Comparison of ENCODE assay signal across 16 cellular contexts in genomic region chr5:83029912-83030311, GRCh38. TPM values are rescaled to one million over a fixed set of nuclear protein-coding genes. Genes with fewer than 3 reads are reported as not detected.
A peak's percentile ranks its signal among the peaks of the same experiment; 100 is the strongest.
DNase-seq lines count a peak whose midpoint lies in the region; ATAC-seq, FAIRE-seq and TF ChIP-seq lines count a peak whose summit lies in the region.
"Had no signal": no experiment of that assay in that cellular context is flagged by ENCODE, and none has a peak within 500 bp of the region (broad histone marks: within the 10 kb centered on the region; RNA-seq: fewer than 3 reads in every experiment).

No MANE protein-coding gene starts in this region.

- no peak for TF ChIP-seq CTCF in H1 (IDR thresholded peaks at IDR 0.05; ENCODE audit: control extremely low read depth in 1 of 3, insufficient read depth in 1 of 3, low read depth in 1 of 3, low read length in 3 of 3)

- H3K79me2 ChIP-seq in H1 (ENCODE audit: control insufficient read depth in 1 of 2, insufficient read depth in 2 of 2, low read length in 2 of 2): no peaks in the 10 kb centered on the region

- no peak overlapping the region for H2BK120ac ChIP-seq in H1 (replicated peaks; ENCODE audit: low read depth, low read length)
- no peak overlapping the region for H2BK120ac ChIP-seq in mesenchymal stem cell (ENCODE audit: low read depth, low read length)

- H3K4ac ChIP-seq in H1 (replicated peaks; ENCODE audit: insufficient read length, low read depth, low read length) (no peak overlapping the region), mesenchymal stem cell (ENCODE audit: low read depth in 1 of 2, low read length in 2 of 2) (peak overlapping the region in 1 of 2 experiments; percentile 2)

- no peak for FAIRE-seq in H1 (lab: Jason Lieb, UNC)

- H3K18ac ChIP-seq in H1 (ENCODE audit: extremely low read depth, low read length): no peak overlapping the region
- peak overlapping the region in 1 of 2 experiments; percentile 18 for H3K18ac ChIP-seq in mesenchymal stem cell (ENCODE audit: low read depth in 1 of 2, low read length in 2 of 2)

- no peaks in the 10 kb centered on the region for H4K20me1 ChIP-seq in H1 (replicated peaks in 1 of 2; ENCODE audit: control insufficient read depth in 1 of 2, insufficient read depth in 2 of 2, low read length in 2 of 2)

- DNase-seq in AG20443 (ENCODE audit: low spot score): peak; percentile 57
- peak; percentile 21 for DNase-seq in HK-2 (ENCODE audit: unreplicated experiment)
- no peak for DNase-seq in H1 (ENCODE audit: low read depth in 1 of 2, low spot score in 2 of 2)
- peak; percentile 49 for DNase-seq in mesenchymal stem cell
- DNase-seq in H7: no peak
- DNase-seq in NCI-H2196 treated with DMSO at 0.1 percent for 48 hours (lab: John Stamatoyannopoulos, UW; ENCODE audit: unreplicated experiment): no peak
- DNase-seq: activated CD4-positive, alpha-beta T cell treated with anti-CD3 and anti-CD28 coated beads, Interleukin-2, amount 10 ng/mL, durations not matched to agents 7 days and 5 days; CD8-positive, alpha-beta T cell; effector CD8-positive, alpha-beta T cell; NCI-H774; T-helper 17 cell had no signal

- 0 out of 2 replicates have a peak overlapping the region, but pooled peaks have one; percentile 31 for H2AK5ac ChIP-seq in H1 (ENCODE audit: low read depth, low read length)
- H2AK5ac ChIP-seq in mesenchymal stem cell (ENCODE audit: low read length, severe bottlenecking): no peak overlapping the region

- no peak overlapping the region for H3K9ac ChIP-seq in H1 (replicated peaks in 1 of 4; ENCODE audit: extremely low read depth in 1 of 4, low read depth in 3 of 4, low read length in 3 of 4)
- no peak overlapping the region for H3K9ac ChIP-seq in mesenchymal stem cell (ENCODE audit: low read length)
- H3K9ac ChIP-seq: neural progenitor cell had no signal

- H3K4me2 ChIP-seq in H1 (ENCODE audit: insufficient read depth in 1 of 2, low read depth in 2 of 2, low read length in 2 of 2): no peak overlapping the region
- no peak overlapping the region for H3K4me2 ChIP-seq in mesenchymal stem cell (ENCODE audit: low read length, poor library complexity, severe bottlenecking)
- H3K4me2 ChIP-seq: neural progenitor cell had no signal

- H3K23me2 ChIP-seq in H1 (ENCODE audit: low read depth, low read length): no peaks in the 10 kb centered on the region

- H3K79me1 ChIP-seq in H1 (ENCODE audit: low read depth, low read length): no peaks in the 10 kb centered on the region
- H3K79me1 ChIP-seq in mesenchymal stem cell (replicated peaks; ENCODE audit: low read length, poor library complexity, severe bottlenecking): no peaks in the 10 kb centered on the region

- no peak for TF ChIP-seq POLR2A in H1 (IDR thresholded peaks at IDR 0.05; ENCODE audit: control extremely low read depth in 1 of 2, low read depth in 2 of 2, low read length in 2 of 2)

- POLR2A ChIA-PET in H1 (lab: Charles Lee; ENCODE audit: partially characterized antibody): interaction anchor here (1.4 kb wide), 1 partner anchor 21 kb away, joined by 4 read pairs; no protein-coding TSS in a partner anchor

- no peak overlapping the region for H2BK20ac ChIP-seq in H1 (ENCODE audit: low read length)

- ATAC-seq in GM19324 (IDR thresholded peaks at IDR 0.05; ENCODE audit: low FRiP score, unreplicated experiment): no peak
- no peak for ATAC-seq in GM21515 (IDR thresholded peaks at IDR 0.05; ENCODE audit: unreplicated experiment)
- ATAC-seq: CD8-positive, alpha-beta T cell; T-helper 17 cell had no signal

- H3K14ac ChIP-seq in H1 (ENCODE audit: insufficient read length) (no peak overlapping the region), mesenchymal stem cell (ENCODE audit: low read length in 2 of 2) (no peak overlapping the region)

- H3K56ac ChIP-seq in H1 (replicated peaks; ENCODE audit: insufficient read length, low read depth, low read length): no peak overlapping the region

- H3K23ac ChIP-seq in H1 (ENCODE audit: insufficient read length) (no peak overlapping the region), mesenchymal stem cell (ENCODE audit: low read length in 2 of 2) (no peak overlapping the region)

- no peak overlapping the region for H2BK5ac ChIP-seq in H1 (ENCODE audit: low read depth, low read length)
- H2BK5ac ChIP-seq in mesenchymal stem cell (ENCODE audit: low read depth, low read length, poor library complexity, severe bottlenecking): no peak overlapping the region

- peaks cover 0 to 7% (median 7%) of the 10 kb centered on the region in 4 experiments; a peak in 4 of 7 replicates for H3K4me1 ChIP-seq in H1 (replicated peaks in 1 of 4; ENCODE audit: control insufficient read depth in 3 of 4, insufficient read depth in 4 of 4, low read length in 3 of 4)
- H3K4me1 ChIP-seq in mesenchymal stem cell (ENCODE audit: control insufficient read depth, insufficient read depth, low read depth, low read length): peaks cover 8% of the 10 kb centered on the region

- H3K27ac ChIP-seq in H1 (ENCODE audit: low read depth, low read length): no peak overlapping the region
- peak overlapping the region; percentile 67 for H3K27ac ChIP-seq in mesenchymal stem cell (ENCODE audit: low read length, poor library complexity, severe bottlenecking)
- H3K27ac ChIP-seq: neural progenitor cell, RWPE1 had no signal

- H4K5ac ChIP-seq in H1 (ENCODE audit: insufficient read length, low read depth, low read length): no peak overlapping the region

- H2AFZ ChIP-seq in H1 (ENCODE audit: low read length) (no peak overlapping the region), mesenchymal stem cell (ENCODE audit: low read depth, low read length) (no peak overlapping the region)
- H2AFZ ChIP-seq: neural progenitor cell had no signal

- peak overlapping the region; percentile 52; the same call in 1 of the 2 replicates for H4K8ac ChIP-seq in H1 (ENCODE audit: extremely low read depth, insufficient read depth, low read length)
- H4K8ac ChIP-seq in mesenchymal stem cell (ENCODE audit: low read length): no peak overlapping the region

- 0 out of 2 replicates have a peak overlapping the region, but pooled peaks have one; percentile 25 for H2BK15ac ChIP-seq in H1 (ENCODE audit: low read length)
- no peak overlapping the region for H2BK15ac ChIP-seq in mesenchymal stem cell (ENCODE audit: low read depth, poor library complexity, severe bottlenecking)

- no peak for TF ChIP-seq EP300 in H1 (IDR thresholded peaks at IDR 0.05; ENCODE audit: borderline replicate concordance in 1 of 2, low read depth in 2 of 2, low read length in 2 of 2)

- H3K36me3 ChIP-seq in H1 (ENCODE audit: control insufficient read depth in 2 of 4, insufficient read depth in 4 of 4, low read length in 3 of 4): no peaks in the 10 kb centered on the region
- no peaks in the 10 kb centered on the region for H3K36me3 ChIP-seq in mesenchymal stem cell (ENCODE audit: control insufficient read depth in 1 of 2, insufficient read depth in 2 of 2, low read depth in 1 of 2, low read length in 2 of 2)
- no peaks in the 10 kb centered on the region for H3K36me3 ChIP-seq in H7 (replicated peaks; ENCODE audit: control insufficient read depth, insufficient read depth, low read length)
- H3K36me3 ChIP-seq: neural progenitor cell had no signal

- 84% methylated on average over 2 of the region's 2 CpGs; no CpG with 5 or more reads in 1 of the 2 experiments for WGBS in H1 (ENCODE audit: extremely low coverage in 1 of 2, insufficient coverage in 1 of 2, insufficient read length in 1 of 2, insufficient replicate concordance in 2 of 2, low coverage in 1 of 2, low lambda C conversion rate in 2 of 2, missing lambda C conversion rate in 1 of 2), 2 experiments
- 91% methylated on average over 2 of the region's 2 CpGs for WGBS in mesenchymal stem cell

- CTCF ChIA-PET in H1 (lab: Charles Lee; ENCODE audit: partially characterized antibody): interaction anchor here (1.1 kb wide), 1 partner anchor 10 kb away, joined by 3 read pairs; no protein-coding TSS in a partner anchor

- no peak overlapping the region for H3K4me3 ChIP-seq in H1 (ENCODE audit: extremely low read depth in 1 of 4, insufficient read depth in 2 of 4, low read depth in 3 of 4, low read length in 4 of 4)
- no peak overlapping the region for H3K4me3 ChIP-seq in mesenchymal stem cell (ENCODE audit: insufficient read depth in 1 of 2, low read depth in 1 of 2, low read length in 2 of 2)
- no peak overlapping the region for H3K4me3 ChIP-seq in H7 (ENCODE audit: insufficient read depth, low read depth, low read length)
- H3K4me3 ChIP-seq: lung, neural progenitor cell had no signal

- H2BK12ac ChIP-seq in H1 (ENCODE audit: low read depth, low read length) (peak overlapping the region; percentile 71), mesenchymal stem cell (ENCODE audit: low read length in 2 of 2) (no peak overlapping the region)

- no peak for TF ChIP-seq RAD21 in H1 (IDR thresholded peaks at IDR 0.05 in 1 of 2, conservative IDR thresholded peaks at IDR 0.05 in 1 of 2; ENCODE audit: low read depth in 2 of 2, low read length in 2 of 2)

- H3K27me3 ChIP-seq in H1 (replicated peaks in 1 of 4; ENCODE audit: control insufficient read depth in 3 of 4, extremely low read depth in 1 of 4, insufficient read depth in 3 of 4, low read length in 3 of 4) (no peaks in the 10 kb centered on the region), mesenchymal stem cell (ENCODE audit: control insufficient read depth in 1 of 2, insufficient read depth in 1 of 2, low read length in 2 of 2) (no peaks in the 10 kb centered on the region), H7 (ENCODE audit: control insufficient read depth, insufficient read depth, low read length) (no peaks in the 10 kb centered on the region)
- H3K27me3 ChIP-seq: neural progenitor cell had no signal

- H3K9me3 ChIP-seq in H1 (ENCODE audit: insufficient read depth in 2 of 2, low read depth in 1 of 2, low read length in 1 of 2): no peaks in the 10 kb centered on the region
- no peaks in the 10 kb centered on the region for H3K9me3 ChIP-seq in mesenchymal stem cell (ENCODE audit: control insufficient read depth, low read length)

- H4K91ac ChIP-seq in H1 (replicated peaks; ENCODE audit: insufficient read length, low read length) (no peak overlapping the region), mesenchymal stem cell (ENCODE audit: low read length) (no peak overlapping the region)

RNA-seq across cellular contexts. Expression of gene TMEM167A, which starts 47.3 kb away (rescaled TPM):
- total RNA-seq in H1 (2021; fragmentation: NEBNext Ultra II Directional; extraction: Animal tissue kit (Norgen Biotek cat#: 25700)): 164 and 178 TPM in 2 replicates
- 30.2 and 50.6 TPM in 2 replicates for polyA plus RNA-seq in H1 (2011; rRNA removed)
- 58.1 TPM for polyA plus RNA-seq in H1 (2011; cell fraction: cytosol; rRNA removed)
- 12.7 TPM for polyA plus RNA-seq in H1 (2011; cell fraction: nucleus; rRNA removed)
- polyA plus RNA-seq in H1 (2012, experiment 1 of 2): 68.3 to 145 TPM (median 73.8 TPM) in 4 replicates
- 16.6 TPM for polyA plus RNA-seq in H1 (2012, experiment 2 of 2)
- polyA plus RNA-seq in H1 (2013, experiment 1 of 2): 65.5 TPM
- polyA plus RNA-seq in H1 (2013, experiment 2 of 2): 70.9 TPM
- 46.0 and 54.7 TPM in 2 replicates for polyA minus RNA-seq in H1 (2011; rRNA and poly(A)+ RNA removed)
- polyA minus RNA-seq in H1 (2011; cell fraction: cytosol; rRNA and poly(A)+ RNA removed): 41.5 TPM
- 61.4 TPM for polyA minus RNA-seq in H1 (2011; cell fraction: nucleus; rRNA and poly(A)+ RNA removed)
- 76.4 TPM for polyA plus RNA-seq in mesenchymal stem cell (2013, experiment 1 of 2)
- 83.2 TPM for polyA plus RNA-seq in mesenchymal stem cell (2013, experiment 2 of 2)
- 76.5 and 104 TPM in 2 replicates for total RNA-seq in H7 (2014; rRNA removed; shearing (Covaris generic))

RNA-seq across cellular contexts. Expression of gene XRCC4, which starts 47.4 kb away (rescaled TPM):
- 7.3 and 8.3 TPM in 2 replicates for total RNA-seq in H1 (2021; fragmentation: NEBNext Ultra II Directional; extraction: Animal tissue kit (Norgen Biotek cat#: 25700))
- polyA plus RNA-seq in H1 (2011; rRNA removed): 1.2 and 3.0 TPM in 2 replicates
- 4.6 TPM for polyA plus RNA-seq in H1 (2011; cell fraction: cytosol; rRNA removed)
- polyA plus RNA-seq in H1 (2011; cell fraction: nucleus; rRNA removed): 0.64 TPM
- 5.5 to 11.5 TPM (median 6.3 TPM) in 4 replicates for polyA plus RNA-seq in H1 (2012, experiment 1 of 2)
- 2.0 TPM for polyA plus RNA-seq in H1 (2012, experiment 2 of 2)
- 11.0 TPM for polyA plus RNA-seq in H1 (2013, experiment 1 of 2)
- 11.2 TPM for polyA plus RNA-seq in H1 (2013, experiment 2 of 2)
- polyA minus RNA-seq in H1 (2011; rRNA and poly(A)+ RNA removed): 0.95 and 3.2 TPM in 2 replicates
- not detected for polyA minus RNA-seq in H1 (2011; cell fraction: cytosol; rRNA and poly(A)+ RNA removed)
- polyA minus RNA-seq in H1 (2011; cell fraction: nucleus; rRNA and poly(A)+ RNA removed): 10.2 TPM
- polyA plus RNA-seq in mesenchymal stem cell (2013, experiment 1 of 2): 6.3 TPM
- polyA plus RNA-seq in mesenchymal stem cell (2013, experiment 2 of 2): 7.2 TPM
- total RNA-seq in H7 (2014; rRNA removed; shearing (Covaris generic)): 12.2 and 19.3 TPM in 2 replicates

Comparison
In these comparisons a context has a peak if more than half of its experiments do, and no peak if none do; other contexts are left out.
1. DNase-seq: peak in AG20443 (single experiment), HK-2 (single experiment) and mesenchymal stem cell (single experiment); none in H1 (0 of 2), H7 (single experiment) and NCI-H2196 treated with DMSO at 0.1 percent for 48 hours (single experiment).